Comparison of ENCODE assay signal across 28 cellular contexts in genomic region chr12:130947028-130947427, GRCh38. TPM values are rescaled to one million over a fixed set of nuclear protein-coding genes. Genes with fewer than 3 reads are reported as not detected.
"Had no signal": no experiment of that assay in that cellular context is flagged by ENCODE, and none has a peak within 500 bp of the region (broad histone marks: within the 10 kb centered on the region; RNA-seq: fewer than 3 reads in every experiment).

No MANE protein-coding gene starts in this region.

- DNase-seq: activated CD4-positive, alpha-beta memory T cell treated with anti-CD3 and anti-CD28 coated beads, Interleukin-2, amount 10 ng/mL, durations not matched to agents 7 days and 5 days; activated CD4-positive, alpha-beta T cell treated with anti-CD3 and anti-CD28 coated beads, Interleukin-2, amount 10 ng/mL, durations not matched to agents 24 days and 14 days; activated CD4-positive, CD25-positive, alpha-beta regulatory T cell treated with anti-CD3 and anti-CD28 coated beads, Interleukin-2, amount 50 U/mL, for 72 hours; activated naive CD8-positive, alpha-beta T cell treated with anti-CD3 and anti-CD28 coated beads, Interleukin-2, amount 50 U/mL, for 24 hours; activated T-cell treated with anti-CD3 and anti-CD28 coated beads, Interleukin-2, amount 50 U/mL, for 4 hours; amygdala; caudate nucleus; foreskin keratinocyte; heart left ventricle; hypothalamus; immature natural killer cell; kidney; left colon; naive thymus-derived CD4-positive, alpha-beta T cell; sigmoid colon; small intestine; stimulated activated CD4-positive, alpha-beta T cell treated with anti-CD3 and anti-CD28 coated beads, Interleukin-4, amount 100 ng/mL, for 24 hours; stimulated activated CD8-positive, alpha-beta memory T cell treated with anti-CD3 and anti-CD28 coated beads, Interleukin-4, amount 100 ng/mL, for 48 hours; stomach; T-helper 9 cell; tibial artery; WERI-Rb-1 had no signal

- H3K4me3 Mint-ChIP-seq: activated CD4-positive, alpha-beta memory T cell treated with anti-CD3 and anti-CD28 coated beads, Interleukin-2, amount 10 ng/mL, durations not matched to agents 7 days and 5 days; activated CD4-positive, alpha-beta T cell treated with anti-CD3 and anti-CD28 coated beads, Interleukin-2, amount 10 ng/mL, durations not matched to agents 24 days and 14 days; activated naive CD4-positive, alpha-beta T cell treated with anti-CD3 and anti-CD28 coated beads, Interleukin-2, amount 50 U/mL, for 24 hours; activated naive CD8-positive, alpha-beta T cell treated with anti-CD3 and anti-CD28 coated beads, Interleukin-2, amount 50 U/mL, for 24 hours; activated T-cell treated with anti-CD3 and anti-CD28 coated beads, Interleukin-2, amount 50 U/mL, for 4 hours; activated T-helper 17 cell treated with anti-CD3 and anti-CD28 coated beads, Interleukin-2, amount 50 U/mL, for 72 hours; immature natural killer cell; mesothelial cell of epicardium; naive thymus-derived CD4-positive, alpha-beta T cell; stimulated activated memory B cell treated with anti-CD40 and anti-IgM and Interleukin-4, amounts not matched to agents 10 μg/mL and 1 μg/mL and 100 μg/mL, for 72 hours; T-helper 1 cell treated with Interleukin-12 subunit alpha and Interleukin-12 subunit beta and Interleukin-4 antibody, amounts not matched to agents 30 μg/mL and 1 μg/mL, for 36 hours had no signal

- H3K27ac Mint-ChIP-seq: activated CD4-positive, alpha-beta memory T cell treated with anti-CD3 and anti-CD28 coated beads, Interleukin-2, amount 10 ng/mL, durations not matched to agents 7 days and 5 days; activated CD4-positive, alpha-beta T cell treated with anti-CD3 and anti-CD28 coated beads, Interleukin-2, amount 10 ng/mL, durations not matched to agents 24 days and 14 days; activated naive CD4-positive, alpha-beta T cell treated with anti-CD3 and anti-CD28 coated beads, Interleukin-2, amount 50 U/mL, for 24 hours; activated naive CD8-positive, alpha-beta T cell treated with anti-CD3 and anti-CD28 coated beads, Interleukin-2, amount 50 U/mL, for 24 hours; activated T-helper 17 cell treated with anti-CD3 and anti-CD28 coated beads, Interleukin-2, amount 50 U/mL, for 72 hours; immature natural killer cell; mesothelial cell of epicardium; naive thymus-derived CD4-positive, alpha-beta T cell; progenitor cell of endocrine pancreas; stimulated activated memory B cell treated with anti-CD40 and anti-IgM and Interleukin-4, amounts not matched to agents 10 μg/mL and 1 μg/mL and 100 μg/mL, for 72 hours; T-helper 1 cell treated with Interleukin-12 subunit alpha and Interleukin-12 subunit beta and Interleukin-4 antibody, amounts not matched to agents 30 μg/mL and 1 μg/mL, for 36 hours had no signal

- H3K27me3 Mint-ChIP-seq: activated CD4-positive, alpha-beta T cell treated with anti-CD3 and anti-CD28 coated beads, Interleukin-2, amount 10 ng/mL, durations not matched to agents 24 days and 14 days; progenitor cell of endocrine pancreas had no signal

- H3K9me3 Mint-ChIP-seq: activated CD4-positive, alpha-beta memory T cell treated with anti-CD3 and anti-CD28 coated beads, Interleukin-2, amount 10 ng/mL, durations not matched to agents 7 days and 5 days had no signal

- ATAC-seq: activated naive CD8-positive, alpha-beta T cell treated with anti-CD3 and anti-CD28 coated beads, Interleukin-2, amount 50 U/mL, for 24 hours; activated T-cell treated with anti-CD3 and anti-CD28 coated beads, Interleukin-2, amount 50 U/mL, for 4 hours; activated T-helper 17 cell treated with anti-CD3 and anti-CD28 coated beads, Interleukin-2, amount 50 U/mL, for 72 hours; foreskin keratinocyte; left colon; naive thymus-derived CD4-positive, alpha-beta T cell; stimulated activated memory B cell treated with anti-CD40 and anti-IgM and Interleukin-4, amounts not matched to agents 10 μg/mL and 1 μg/mL and 100 μg/mL, for 72 hours had no signal

- H3K4me1 Mint-ChIP-seq: activated CD4-positive, alpha-beta memory T cell treated with anti-CD3 and anti-CD28 coated beads, Interleukin-2, amount 10 ng/mL, durations not matched to agents 7 days and 5 days; activated CD4-positive, alpha-beta T cell treated with anti-CD3 and anti-CD28 coated beads, Interleukin-2, amount 10 ng/mL, durations not matched to agents 24 days and 14 days; activated naive CD4-positive, alpha-beta T cell treated with anti-CD3 and anti-CD28 coated beads, Interleukin-2, amount 50 U/mL, for 24 hours; activated naive CD8-positive, alpha-beta T cell treated with anti-CD3 and anti-CD28 coated beads, Interleukin-2, amount 50 U/mL, for 24 hours; activated T-helper 17 cell treated with anti-CD3 and anti-CD28 coated beads, Interleukin-2, amount 50 U/mL, for 72 hours; immature natural killer cell; naive thymus-derived CD4-positive, alpha-beta T cell; stimulated activated memory B cell treated with anti-CD40 and anti-IgM and Interleukin-4, amounts not matched to agents 10 μg/mL and 1 μg/mL and 100 μg/mL, for 72 hours had no signal

RNA-seq across cellular contexts. Expression of gene ADGRD1, which starts 6.7 kb away (rescaled TPM):
- total RNA-seq: foreskin keratinocyte had no signal
